ENCODE assay signal across 1 cellular context in the genomic region with DNA sequence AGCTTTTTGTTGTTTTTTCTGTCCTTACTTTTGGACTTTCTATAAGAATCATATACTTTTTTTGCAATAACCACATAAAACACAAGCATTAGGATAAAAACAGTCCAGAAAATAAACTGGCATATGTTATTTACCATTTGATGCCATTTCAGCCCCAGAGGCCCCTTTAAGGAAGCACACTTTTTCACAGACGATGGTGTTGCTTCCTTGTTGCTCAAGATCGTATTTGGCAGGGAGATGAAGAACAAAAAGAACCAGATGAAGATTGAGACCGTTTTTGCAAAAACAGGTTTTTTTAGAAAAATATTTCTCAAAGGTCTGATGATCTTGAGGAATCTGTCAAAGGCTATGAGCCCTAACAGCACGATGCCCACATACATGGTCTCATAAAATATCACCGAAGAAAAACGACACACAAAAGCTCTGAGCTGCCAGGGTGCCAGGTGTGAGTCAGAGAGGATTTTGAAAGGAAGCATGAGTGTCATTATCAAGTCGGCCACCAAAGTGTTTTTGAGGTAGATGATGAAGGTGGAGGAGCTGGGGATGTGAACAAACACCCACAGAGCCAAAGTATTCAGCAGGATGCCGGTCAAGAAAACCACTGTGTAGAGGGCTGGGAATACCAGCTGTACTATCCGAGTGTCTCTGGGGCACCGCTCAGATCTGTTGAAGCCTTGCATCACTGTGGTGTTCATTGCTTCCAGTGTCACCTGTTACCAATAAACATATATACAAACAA.
TF ChIP-seq lines count a peak whose summit lies in the region.

No MANE protein-coding gene starts in this region.

TF ChIP-seq in A549, 52 proteins besides CTCF, POLR2A, EP300 and RAD21:
- TF ChIP-seq, protein P1, sequence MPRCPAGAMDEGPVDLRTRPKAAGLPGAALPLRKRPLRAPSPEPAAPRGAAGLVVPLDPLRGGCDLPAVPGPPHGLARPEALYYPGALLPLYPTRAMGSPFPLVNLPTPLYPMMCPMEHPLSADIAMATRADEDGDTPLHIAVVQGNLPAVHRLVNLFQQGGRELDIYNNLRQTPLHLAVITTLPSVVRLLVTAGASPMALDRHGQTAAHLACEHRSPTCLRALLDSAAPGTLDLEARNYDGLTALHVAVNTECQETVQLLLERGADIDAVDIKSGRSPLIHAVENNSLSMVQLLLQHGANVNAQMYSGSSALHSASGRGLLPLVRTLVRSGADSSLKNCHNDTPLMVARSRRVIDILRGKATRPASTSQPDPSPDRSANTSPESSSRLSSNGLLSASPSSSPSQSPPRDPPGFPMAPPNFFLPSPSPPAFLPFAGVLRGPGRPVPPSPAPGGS (IDR thresholded peaks at IDR 0.05) = no peak
- TF ChIP-seq ZFP36 (IDR thresholded peaks at IDR 0.05; ENCODE audit: borderline replicate concordance, partially characterized antibody) (no peak), RNF2 (IDR thresholded peaks at IDR 0.05; ENCODE audit: borderline replicate concordance, low read depth) (no peak), JUNB (IDR thresholded peaks at IDR 0.05) (no peak), ZC3H11A (IDR thresholded peaks at IDR 0.05) (no peak), MAFK (IDR thresholded peaks at IDR 0.05; ENCODE audit: partially characterized antibody) (no peak), PBX3 (IDR thresholded peaks at IDR 0.05) (no peak), CHD2 (IDR thresholded peaks at IDR 0.05; ENCODE audit: low read length, partially characterized antibody) (no peak)
TF ChIP-seq in A549: peak in this region for 0.
